Comparison of ENCODE assay signal across 8 cellular contexts in genomic region chr2:97662895-97663625, GRCh38. TPM values are rescaled to one million over a fixed set of nuclear protein-coding genes. Genes with fewer than 3 reads are reported as not detected.
A peak's percentile ranks its signal among the peaks of the same experiment; 100 is the strongest.
DNase-seq lines count a peak whose midpoint lies in the region; ATAC-seq and TF ChIP-seq lines count a peak whose summit lies in the region.

No MANE protein-coding gene starts in this region.

- H3K9me3 ChIP-seq in CD8-positive, alpha-beta T cell (ENCODE audit: low read length), result no peaks in the 10 kb centered on the region

- H3K4me3 Mint-ChIP-seq in CD8-positive, alpha-beta T cell, result peak overlapping the region; percentile 93
- peak overlapping the region; percentile 93 for H3K4me3 Mint-ChIP-seq in nephron progenitor cell
- H3K4me3 Mint-ChIP-seq in stimulated activated naive CD8-positive, alpha-beta T cell treated with anti-CD3 and anti-CD28 coated beads, Interleukin-15, Interleukin-2, amounts not matched to agents 100 ng/mL and 50 ng/mL, for 24 hours, result peak overlapping the region; percentile 98

- H3K36me3 Mint-ChIP-seq in CD8-positive, alpha-beta T cell, result peaks cover 28% of the 10 kb centered on the region
- H3K36me3 Mint-ChIP-seq in nephron progenitor cell (ENCODE audit: low read depth), result peaks cover 18% of the 10 kb centered on the region
- H3K36me3 Mint-ChIP-seq in stimulated activated naive CD8-positive, alpha-beta T cell treated with anti-CD3 and anti-CD28 coated beads, Interleukin-15, Interleukin-2, amounts not matched to agents 100 ng/mL and 50 ng/mL, for 24 hours (ENCODE audit: low read depth), result peaks cover 34% of the 10 kb centered on the region

- CTCF ChIA-PET in CD8-positive, alpha-beta T cell (lab: Charles Lee), result interaction anchor here (0.5 to 3.4 kb wide), 8 partner anchors 11 to 97 kb away, joined by 3 to 15 read pairs (median 4); partner anchors contain the start of genes COX5B and ZAP70

- H3K4me3 ChIP-seq in CD8-positive, alpha-beta T cell (ENCODE audit: low read depth, low read length), result peak overlapping the region; percentile 74
- peak overlapping the region; percentile 79 for H3K4me3 ChIP-seq in fibroblast of pulmonary artery (replicated peaks; ENCODE audit: low read depth, low read length)

- H3K4me1 Mint-ChIP-seq in CD8-positive, alpha-beta T cell (ENCODE audit: low read depth), result peaks cover 28% of the 10 kb centered on the region
- peaks cover 38% of the 10 kb centered on the region for H3K4me1 Mint-ChIP-seq in nephron progenitor cell
- peaks cover 38% of the 10 kb centered on the region for H3K4me1 Mint-ChIP-seq in stimulated activated naive CD8-positive, alpha-beta T cell treated with anti-CD3 and anti-CD28 coated beads, Interleukin-15, Interleukin-2, amounts not matched to agents 100 ng/mL and 50 ng/mL, for 24 hours (ENCODE audit: low read depth)

- peaks cover 11% of the 10 kb centered on the region for H3K36me3 ChIP-seq in CD8-positive, alpha-beta T cell (ENCODE audit: insufficient read depth, low read length)

- H3K27me3 Mint-ChIP-seq in CD8-positive, alpha-beta T cell (ENCODE audit: low read depth), result no peaks in the 10 kb centered on the region
- no peaks in the 10 kb centered on the region for H3K27me3 Mint-ChIP-seq in nephron progenitor cell (ENCODE audit: low read depth, poor library complexity)
- no peaks in the 10 kb centered on the region for H3K27me3 Mint-ChIP-seq in stimulated activated naive CD8-positive, alpha-beta T cell treated with anti-CD3 and anti-CD28 coated beads, Interleukin-15, Interleukin-2, amounts not matched to agents 100 ng/mL and 50 ng/mL, for 24 hours

- H3K27ac Mint-ChIP-seq in CD8-positive, alpha-beta T cell, result peak overlapping the region; percentile 97
- H3K27ac Mint-ChIP-seq in nephron progenitor cell, result peak overlapping the region; percentile 98
- H3K27ac Mint-ChIP-seq in stimulated activated naive CD8-positive, alpha-beta T cell treated with anti-CD3 and anti-CD28 coated beads, Interleukin-15, Interleukin-2, amounts not matched to agents 100 ng/mL and 50 ng/mL, for 24 hours, result peak overlapping the region; percentile 100

- POLR2A ChIA-PET in CD8-positive, alpha-beta T cell (lab: Charles Lee), result interaction anchor here (1.1 to 7.5 kb wide), 5 partner anchors 13 to 55 kb away, joined by 3 to 153 read pairs (median 3); partner anchors contain the start of gene COX5B

- intact Hi-C loops in CD8-positive, alpha-beta T cell (cut with DNase I, micrococcal nuclease), result loop anchor here in 1 of 2 experiments (5.0 kb wide), 1 partner anchor 1674 kb away; the partner anchor contains the start of genes EIF5B and TXNDC9

- peak; percentile 27 for ATAC-seq in CD8-positive, alpha-beta T cell
- ATAC-seq in GM19395 (IDR thresholded peaks at IDR 0.05; ENCODE audit: unreplicated experiment), result peak; percentile 45
- peak; percentile 36 for ATAC-seq in HG03520 (IDR thresholded peaks at IDR 0.05; ENCODE audit: unreplicated experiment)

- DNase-seq in CD8-positive, alpha-beta T cell, result peak; percentile 18 to 71 (median 63)
- peak; percentile 96 for DNase-seq in RKO (ENCODE audit: low spot score)
- peak; percentile 76 for DNase-seq in activated T-helper 9 cell treated with anti-CD3 and anti-CD28 coated beads, Interleukin-2, amount 50 U/mL, for 16 hours (ENCODE audit: low read depth)
- DNase-seq in fibroblast of pulmonary artery (ENCODE audit: low read depth), result peak; percentile 79
- peak; percentile 76 for DNase-seq in nephron progenitor cell

- no peaks in the 10 kb centered on the region for H3K27me3 ChIP-seq in CD8-positive, alpha-beta T cell (ENCODE audit: insufficient read depth, low read length)

- no peak for TF ChIP-seq CTCF in CD8-positive, alpha-beta T cell (IDR thresholded peaks at IDR 0.05)
- TF ChIP-seq CTCF in fibroblast of pulmonary artery (IDR thresholded peaks at IDR 0.05; ENCODE audit: low read length, missing control alignments) (no peak), nephron progenitor cell (IDR thresholded peaks at IDR 0.05) (no peak)

- H3K4me1 ChIP-seq in CD8-positive, alpha-beta T cell (ENCODE audit: insufficient read depth, low read length), result peaks cover 30% of the 10 kb centered on the region

- peak overlapping the region; percentile 81 for H3K27ac ChIP-seq in CD8-positive, alpha-beta T cell (ENCODE audit: low read depth, low read length)

- H3K9me3 Mint-ChIP-seq in CD8-positive, alpha-beta T cell, result no peaks in the 10 kb centered on the region
- H3K9me3 Mint-ChIP-seq in nephron progenitor cell, result no peaks in the 10 kb centered on the region
- no peaks in the 10 kb centered on the region for H3K9me3 Mint-ChIP-seq in stimulated activated naive CD8-positive, alpha-beta T cell treated with anti-CD3 and anti-CD28 coated beads, Interleukin-15, Interleukin-2, amounts not matched to agents 100 ng/mL and 50 ng/mL, for 24 hours

RNA-seq across cellular contexts. Expression of gene ACTR1B, which starts 0.8 kb away (rescaled TPM):
- 10 to 100 TPM; 81.9 to 82.1 TPM for total RNA-seq in CD8-positive, alpha-beta T cell

RNA-seq across cellular contexts. Expression of gene C2orf92, which starts 6.5 kb away (rescaled TPM):
- total RNA-seq in CD8-positive, alpha-beta T cell, result 1 to 10 TPM; 7.1 to 7.8 TPM

RNA-seq across cellular contexts. Expression of gene COX5B, which starts 17.2 kb away (rescaled TPM):
- total RNA-seq in CD8-positive, alpha-beta T cell, result 100 to 1,000 TPM; 115 to 117 TPM

RNA-seq across cellular contexts. Expression of gene ZAP70, which starts 50.3 kb away (rescaled TPM):
- 100 to 1,000 TPM; 487 to 512 TPM for total RNA-seq in CD8-positive, alpha-beta T cell

Comparison
In these comparisons a context has a peak if more than half of its experiments do, and no peak if none do; other contexts are left out.
1. Peak in every context shown above with its lines: DNase-seq, ATAC-seq, H3K4me3 ChIP-seq and H3K27ac ChIP-seq.